24 cellular contexts compared by ENCODE assay signal in the genomic region with DNA sequence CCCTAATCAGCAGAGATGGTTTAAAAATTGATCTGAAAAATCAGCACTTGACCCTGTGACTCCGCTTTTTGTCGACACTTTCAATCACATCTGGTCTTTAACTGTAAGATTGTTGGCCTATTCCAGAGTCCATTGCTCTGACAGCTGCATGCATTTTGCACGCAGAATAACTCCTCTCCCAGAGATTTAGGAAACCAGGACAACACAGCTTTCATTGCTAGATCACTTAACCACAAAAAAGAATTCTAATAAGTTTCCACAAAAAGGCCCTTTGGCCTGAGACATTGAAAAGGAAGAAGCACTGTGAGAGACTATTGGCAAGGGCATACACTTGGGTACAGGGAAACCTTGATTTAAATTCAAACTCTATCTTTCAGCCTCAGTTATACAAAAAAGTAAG.
A peak's percentile ranks its signal among the peaks of the same experiment; 100 is the strongest.
DNase-seq lines count a peak whose midpoint lies in the region; ATAC-seq and TF ChIP-seq lines count a peak whose summit lies in the region.
"Had no signal": no experiment of that assay in that cellular context is flagged by ENCODE, and none has a peak within 500 bp of the region (broad histone marks: within the 10 kb centered on the region; RNA-seq: fewer than 3 reads in every experiment).

No MANE protein-coding gene starts in this region.

- no peaks in the 10 kb centered on the region for H3K79me2 ChIP-seq in SK-N-SH (ENCODE audit: insufficient read depth)

- ATAC-seq in SK-N-SH treated with all-trans-retinoic acid at 6 μM for 48 hours (no peak), T-cell (replicated peaks in 1 of 4) (no peak)
- ATAC-seq: esophagus mucosa, upper lobe of right lung had no signal

- no peak overlapping the region for H3K27ac Mint-ChIP-seq in T-cell
- H3K27ac Mint-ChIP-seq: activated T-helper 2 cell treated with anti-CD3 and anti-CD28 coated beads, Interferon-gamma antibody, Interleukin-2, Interleukin-4, amounts not matched to agents 10 μg/mL and 5 μg/mL and 100 μg/mL, durations not matched to agents 14 hours and 24 hours and 36 hours had no signal

- H3K4me1 Mint-ChIP-seq in T-cell = no peaks in the 10 kb centered on the region
- H3K4me1 Mint-ChIP-seq: central memory CD8-positive, alpha-beta T cell had no signal

- CTCF ChIA-PET in SK-N-SH (lab: Yijun Ruan, JAX) (no interaction called here), T-cell (lab: Charles Lee) (no interaction called here)

- H3K27me3 Mint-ChIP-seq in T-cell = no peaks in the 10 kb centered on the region
- H3K27me3 Mint-ChIP-seq: central memory CD8-positive, alpha-beta T cell had no signal

- no peak overlapping the region for H3K9ac ChIP-seq in SK-N-SH

- DNase-seq in SK-N-SH (no peak), astrocyte of the spinal cord (ENCODE audit: low read depth, low spot score) (peak; percentile 77), medulla oblongata (ENCODE audit: extremely low spot score) (peak; percentile 21), stromal cell of bone marrow (ENCODE audit: low read depth) (peak; percentile 21), SKM-1 (lab: John Stamatoyannopoulos, UW; ENCODE audit: unreplicated experiment) (no peak), T-cell (no peak)
- DNase-seq in activated T-cell treated with anti-CD3 and anti-CD28 coated beads, Interleukin-2, amount 50 U/mL, for 1 hour = no peak
- DNase-seq: activated CD4-positive, alpha-beta T cell treated with anti-CD3 and anti-CD28 coated beads for 4 hours; effector CD8-positive, alpha-beta T cell; GDM1; glutamatergic neuron; MM.1S; NCI-H146; NCI-H2171; NCI-H69; stimulated activated CD4-positive, alpha-beta T cell treated with anti-CD3 and anti-CD28 coated beads, Interleukin-12 subunit alpha, Interleukin-12 subunit beta, amount 100 ng/mL, for 4 hours; T-helper 1 cell; upper lobe of right lung had no signal

- H3K4me2 ChIP-seq in SK-N-SH = 0 out of 2 replicates have a peak overlapping the region, but pooled peaks have one; percentile 26

- whole genome bisulfite sequencing in SK-N-SH (ENCODE audit: low lambda C conversion rate) = 94% methylated on average over 3 of the region's 3 CpGs

- no peaks in the 10 kb centered on the region; a peak in 1 of 4 replicates for H3K4me1 ChIP-seq in SK-N-SH (ENCODE audit: control insufficient read depth in 1 of 2, insufficient read depth in 2 of 2, low read depth in 1 of 2, low read length in 1 of 2)
- H3K4me1 ChIP-seq: upper lobe of right lung had no signal

- no peaks in the 10 kb centered on the region for H3K36me3 Mint-ChIP-seq in T-cell

- peaks cover 0 to 5% (median 3%) of the 10 kb centered on the region in 3 donors for H3K9me3 Mint-ChIP-seq in T-cell
- H3K9me3 Mint-ChIP-seq: activated T-helper 2 cell treated with anti-CD3 and anti-CD28 coated beads, Interferon-gamma antibody, Interleukin-2, Interleukin-4, amounts not matched to agents 10 μg/mL and 5 μg/mL and 100 μg/mL, durations not matched to agents 14 hours and 24 hours and 36 hours had no signal

- H3K9me2 ChIP-seq in SK-N-SH = no peaks in the 10 kb centered on the region

- no peak overlapping the region for H3K4me3 Mint-ChIP-seq in T-cell
- H3K4me3 Mint-ChIP-seq: central memory CD8-positive, alpha-beta T cell had no signal

- TF ChIP-seq EP300 in SK-N-SH (IDR thresholded peaks at IDR 0.05; ENCODE audit: borderline replicate concordance in 1 of 2, low read depth in 1 of 2, low read length in 1 of 2) = no peak

- TF ChIP-seq CTCF in SK-N-SH (IDR thresholded peaks at IDR 0.05) = no peak
- TF ChIP-seq CTCF in astrocyte of the spinal cord (IDR thresholded peaks at IDR 0.05; ENCODE audit: low read depth, low read length) = no peak

- TF ChIP-seq RAD21 in SK-N-SH (IDR thresholded peaks at IDR 0.05; ENCODE audit: low read length) = no peak

- peak overlapping the region; percentile 25; the same call in 1 of the 2 replicates for H2AFZ ChIP-seq in SK-N-SH (ENCODE audit: low read depth)

- POLR2A ChIA-PET in SK-N-SH (lab: Yijun Ruan, JAX) = no interaction called here
- POLR2A ChIA-PET in T-cell (lab: Charles Lee) = no interaction called here

- no peaks in the 10 kb centered on the region for H4K20me1 ChIP-seq in SK-N-SH (ENCODE audit: insufficient read depth)

- H3K4me3 ChIP-seq in SK-N-SH (ENCODE audit: low read depth in 2 of 2, low read length in 1 of 2) (no peak overlapping the region), astrocyte of the spinal cord (ENCODE audit: low read depth, low read length) (no peak overlapping the region)
- H3K4me3 ChIP-seq: upper lobe of right lung had no signal

- no peaks in the 10 kb centered on the region for H3K36me3 ChIP-seq in SK-N-SH (replicated peaks in 1 of 2; ENCODE audit: control insufficient read depth in 1 of 2, insufficient read depth in 2 of 2, low read length in 1 of 2)
- H3K36me3 ChIP-seq: upper lobe of right lung had no signal

- peak overlapping the region; percentile 45 to 62 for H3K27ac ChIP-seq in SK-N-SH (ENCODE audit: low read depth in 2 of 2, low read length in 1 of 2)
- H3K27ac ChIP-seq: 22Rv1, C4-2B, upper lobe of right lung had no signal

- in situ Hi-C loops in astrocyte of the spinal cord (cut with HindIII; ENCODE audit: low sequenced_read_pairs) = no loop called here

- no peaks in the 10 kb centered on the region for H3K9me3 ChIP-seq in SK-N-SH
- H3K9me3 ChIP-seq: upper lobe of right lung had no signal

- no peaks in the 10 kb centered on the region for H3F3A ChIP-seq in SK-N-SH (replicated peaks; ENCODE audit: insufficient read depth)

- no peaks in the 10 kb centered on the region for H3K27me3 ChIP-seq in SK-N-SH (ENCODE audit: insufficient read depth)
- H3K27me3 ChIP-seq: upper lobe of right lung had no signal

TF ChIP-seq in SK-N-SH, 30 proteins besides CTCF, POLR2A, EP300 and RAD21 (continues in another document):
- TF ChIP-seq ZBTB33 (IDR thresholded peaks at IDR 0.05; ENCODE audit: borderline replicate concordance, low read depth) = no peak
- no peak for TF ChIP-seq MAX (IDR thresholded peaks at IDR 0.05; ENCODE audit: low read depth)
- TF ChIP-seq FOXJ3 (CRISPR knock-in tag; IDR thresholded peaks at IDR 0.05) = no peak
- no peak for TF ChIP-seq TEAD4 (IDR thresholded peaks at IDR 0.05; ENCODE audit: borderline replicate concordance, insufficient read depth)

TF ChIP-seq in SK-N-SH treated with all-trans-retinoic acid at 6 μM for 48 hours, 23 proteins besides CTCF, POLR2A, EP300 and RAD21 (continues in another document):
- TF ChIP-seq PPARA (CRISPR knock-in tag; IDR thresholded peaks at IDR 0.05; ENCODE audit: borderline replicate concordance) (no peak), PATZ1 (CRISPR knock-in tag; IDR thresholded peaks at IDR 0.05; ENCODE audit: borderline replicate concordance) (no peak), ZNF8 (CRISPR knock-in tag; IDR thresholded peaks at IDR 0.05) (no peak), TCF4 (CRISPR knock-in tag; IDR thresholded peaks at IDR 0.05; ENCODE audit: borderline replicate concordance) (no peak), BACH2 (CRISPR knock-in tag; IDR thresholded peaks at IDR 0.05; ENCODE audit: borderline replicate concordance) (no peak), ZNF565 (CRISPR knock-in tag; conservative IDR thresholded peaks at IDR 0.05; ENCODE audit: low read depth) (no peak), ZFP30 (CRISPR knock-in tag; IDR thresholded peaks at IDR 0.05) (no peak)
- TF ChIP-seq, protein P1, sequence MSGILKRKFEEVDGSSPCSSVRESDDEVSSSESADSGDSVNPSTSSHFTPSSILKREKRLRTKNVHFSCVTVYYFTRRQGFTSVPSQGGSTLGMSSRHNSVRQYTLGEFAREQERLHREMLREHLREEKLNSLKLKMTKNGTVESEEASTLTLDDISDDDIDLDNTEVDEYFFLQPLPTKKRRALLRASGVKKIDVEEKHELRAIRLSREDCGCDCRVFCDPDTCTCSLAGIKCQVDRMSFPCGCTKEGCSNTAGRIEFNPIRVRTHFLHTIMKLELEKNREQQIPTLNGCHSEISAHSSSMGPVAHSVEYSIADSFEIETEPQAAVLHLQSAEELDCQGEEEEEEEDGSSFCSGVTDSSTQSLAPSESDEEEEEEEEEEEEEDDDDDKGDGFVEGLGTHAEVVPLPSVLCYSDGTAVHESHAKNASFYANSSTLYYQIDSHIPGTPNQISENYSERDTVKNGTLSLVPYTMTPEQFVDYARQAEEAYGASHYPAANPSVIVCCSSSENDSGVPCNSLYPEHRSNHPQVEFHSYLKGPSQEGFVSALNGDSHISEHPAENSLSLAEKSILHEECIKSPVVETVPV (CRISPR knock-in tag; IDR thresholded peaks at IDR 0.05) = no peak

Comparison
In these comparisons a context has a peak if more than half of its experiments do, and no peak if none do; other contexts are left out.
1. DNase-seq: peak in astrocyte of the spinal cord (single experiment), medulla oblongata (single experiment) and stromal cell of bone marrow (single experiment); none in SK-N-SH (single experiment), activated T-cell treated with anti-CD3 and anti-CD28 coated beads, Interleukin-2, amount 50 U/mL, for 1 hour (single experiment), SKM-1 (single experiment) and T-cell (0 of 34).